Comparison of ENCODE assay signal across 8 cellular contexts in genomic region chr7:100893910-100894763, GRCh38. TPM values are rescaled to one million over a fixed set of nuclear protein-coding genes. Genes with fewer than 3 reads are reported as not detected.
DNase-seq lines count a peak whose midpoint lies in the region; ATAC-seq and TF ChIP-seq lines count a peak whose summit lies in the region.

No MANE protein-coding gene starts in this region.

- no peak for ATAC-seq in CD8-positive, alpha-beta T cell
- no peak for ATAC-seq in GM21528 (IDR thresholded peaks at IDR 0.05; ENCODE audit: low FRiP score, unreplicated experiment)

- H3K27ac Mint-ChIP-seq in CD8-positive, alpha-beta T cell, result no peak overlapping the region
- H3K27ac Mint-ChIP-seq in H9 (no peak overlapping the region), nephron (peak overlapping the region; percentile 45 to 82 (median 76))

- H2BK12ac ChIP-seq in H9 (ENCODE audit: insufficient read length, low read depth, low read length), result no peak overlapping the region

- H4K91ac ChIP-seq in H9 (ENCODE audit: insufficient read length, low read depth, low read length), result no peak overlapping the region

- no peak overlapping the region for H2BK20ac ChIP-seq in H9 (ENCODE audit: low read depth, low read length, poor library complexity, severe bottlenecking)

- H3K36me3 Mint-ChIP-seq in CD8-positive, alpha-beta T cell, result no peaks in the 10 kb centered on the region
- H3K36me3 Mint-ChIP-seq in H9 (ENCODE audit: insufficient read depth in 1 of 3, low read depth in 3 of 3), result no peaks in the 10 kb centered on the region
- H3K36me3 Mint-ChIP-seq in nephron (ENCODE audit: low read depth), result no peaks in the 10 kb centered on the region

- peaks cover 32% of the 10 kb centered on the region for H3K27me3 Mint-ChIP-seq in CD8-positive, alpha-beta T cell (ENCODE audit: low read depth)
- peaks cover 25% of the 10 kb centered on the region for H3K27me3 Mint-ChIP-seq in H9 (ENCODE audit: low read depth)
- peaks cover 29% of the 10 kb centered on the region for H3K27me3 Mint-ChIP-seq in nephron (ENCODE audit: low read depth)

- no peak overlapping the region for H4K8ac ChIP-seq in H9 (replicated peaks; ENCODE audit: insufficient read length, low read depth, low read length)

- H2BK5ac ChIP-seq in H9 (ENCODE audit: insufficient read length, low read length), result no peak overlapping the region

- no peak overlapping the region for H2AFZ ChIP-seq in H9 (ENCODE audit: low read length)

- H4K20me1 ChIP-seq in H9 (ENCODE audit: control insufficient read depth, insufficient read depth, insufficient read length), result no peaks in the 10 kb centered on the region

- no peak for DNase-seq in CD8-positive, alpha-beta T cell
- DNase-seq in H9, result peak; percentile 46
- no peak for DNase-seq in coronary artery (ENCODE audit: low spot score)
- DNase-seq in EL, result no peak
- DNase-seq in uterus, result no peak
- DNase-seq in germinal center (ENCODE audit: low spot score), result no peak

- peaks cover 8% of the 10 kb centered on the region for H3K27me3 ChIP-seq in CD8-positive, alpha-beta T cell (ENCODE audit: insufficient read depth, low read length)
- H3K27me3 ChIP-seq in H9 (ENCODE audit: insufficient read depth, low read length) (peaks cover 7% of the 10 kb centered on the region), uterus (peaks cover 0 to 8% of the 10 kb centered on the region in 2 donors)

- TF ChIP-seq CTCF in CD8-positive, alpha-beta T cell (IDR thresholded peaks at IDR 0.05), result no peak
- TF ChIP-seq CTCF in H9 (conservative IDR thresholded peaks at IDR 0.05), result no peak
- TF ChIP-seq CTCF in coronary artery (IDR thresholded peaks at IDR 0.05), result no peak
- TF ChIP-seq CTCF in nephron (IDR thresholded peaks at IDR 0.05; ENCODE audit: unreplicated experiment in 3 of 3), result no peak
- TF ChIP-seq CTCF in uterus (IDR thresholded peaks at IDR 0.05), result no peak

- no peak overlapping the region for H3K23ac ChIP-seq in H9 (ENCODE audit: insufficient read length, low read depth, low read length)

- POLR2A ChIA-PET in CD8-positive, alpha-beta T cell (lab: Charles Lee), result interaction anchor here (1.2 kb wide), 1 partner anchor 19 kb away, joined by 3 read pairs; the partner anchor contains the start of gene SRRT

- no peak overlapping the region for H3K27ac ChIP-seq in CD8-positive, alpha-beta T cell (ENCODE audit: low read depth, low read length)
- H3K27ac ChIP-seq in H9 (ENCODE audit: insufficient read length, low read depth, low read length), result no peak overlapping the region
- H3K27ac ChIP-seq in coronary artery, result peak overlapping the region in 1 of 2 donors; percentile 22
- H3K27ac ChIP-seq in uterus, result peak overlapping the region in 1 of 2 donors; percentile 66

- H3K9ac ChIP-seq in H9 (ENCODE audit: extremely low read depth, insufficient read length, low read length), result no peak overlapping the region

- H3K79me1 ChIP-seq in H9 (ENCODE audit: insufficient read depth, low read depth, low read length, poor library complexity, severe bottlenecking), result no peaks in the 10 kb centered on the region

- H3K4ac ChIP-seq in H9 (ENCODE audit: low read depth, low read length), result no peak overlapping the region

- H3T11ph ChIP-seq in H9 (ENCODE audit: low read length), result no peak overlapping the region

- H3K4me2 ChIP-seq in H9 (ENCODE audit: insufficient read depth, insufficient read length, low read length), result peak overlapping the region; percentile 33

- no peak overlapping the region for H3K14ac ChIP-seq in H9 (ENCODE audit: insufficient read depth, low read length)

- H3K79me2 ChIP-seq in H9 (ENCODE audit: insufficient read depth, low read length), result no peaks in the 10 kb centered on the region

- H3K9me3 ChIP-seq in CD8-positive, alpha-beta T cell (ENCODE audit: low read length), result no peaks in the 10 kb centered on the region
- H3K9me3 ChIP-seq in H9 (ENCODE audit: control insufficient read depth, low read depth, low read length) (no peaks in the 10 kb centered on the region), uterus (no peaks in the 10 kb centered on the region)

- no peak overlapping the region for H2BK15ac ChIP-seq in H9 (ENCODE audit: low read depth, low read length)

- peaks cover 22% of the 10 kb centered on the region for H3K4me1 ChIP-seq in CD8-positive, alpha-beta T cell (ENCODE audit: insufficient read depth, low read length)
- H3K4me1 ChIP-seq in H9 (ENCODE audit: insufficient read depth, low read length), result peaks cover 2% of the 10 kb centered on the region; the same call in 1 of the 2 replicates
- peaks cover 0 to 21% of the 10 kb centered on the region in 2 donors for H3K4me1 ChIP-seq in uterus

- H2BK120ac ChIP-seq in H9 (ENCODE audit: low read depth, low read length, poor library complexity, severe bottlenecking), result no peak overlapping the region

- peaks cover 32% of the 10 kb centered on the region for H3K23me2 ChIP-seq in H9 (ENCODE audit: insufficient read length, low read depth, low read length, poor library complexity, severe bottlenecking)

- peaks cover 23% of the 10 kb centered on the region for H3K4me1 Mint-ChIP-seq in CD8-positive, alpha-beta T cell (ENCODE audit: low read depth)
- H3K4me1 Mint-ChIP-seq in H9 (peaks cover 24 to 25% of the 10 kb centered on the region in 2 experiments), nephron (peaks cover 29% of the 10 kb centered on the region)

- CTCF ChIA-PET in CD8-positive, alpha-beta T cell (lab: Charles Lee), result interaction anchor here (0.9 to 2.3 kb wide), 9 partner anchors 10 to 183 kb away, joined by 3 to 15 read pairs (median 5); partner anchors contain the start of genes SLC12A9 and SRRT

- H3K4me3 ChIP-seq in CD8-positive, alpha-beta T cell (ENCODE audit: low read depth, low read length), result no peak overlapping the region
- H3K4me3 ChIP-seq in coronary artery (peak overlapping the region; percentile 70), uterus (peak overlapping the region in 1 of 2 donors; percentile 34)

- H3K56ac ChIP-seq in H9 (ENCODE audit: insufficient read length, low read depth, low read length), result no peak overlapping the region

- TF ChIP-seq POLR2A in uterus (IDR thresholded peaks at IDR 0.05), result no peak

- H3K36me3 ChIP-seq in CD8-positive, alpha-beta T cell (ENCODE audit: insufficient read depth, low read length), result no peaks in the 10 kb centered on the region
- H3K36me3 ChIP-seq in uterus, result no peaks in the 10 kb centered on the region

- peak overlapping the region; percentile 47 for H3K4me3 Mint-ChIP-seq in CD8-positive, alpha-beta T cell
- peak overlapping the region; percentile 54 to 57 for H3K4me3 Mint-ChIP-seq in H9
- H3K4me3 Mint-ChIP-seq in nephron, result peak overlapping the region; percentile 84 to 89 (median 86)

- no peak overlapping the region for H4K5ac ChIP-seq in H9 (ENCODE audit: insufficient read length, low read depth, low read length)

- no peak overlapping the region for H3K18ac ChIP-seq in H9 (ENCODE audit: insufficient read length, low read depth, low read length)

- intact Hi-C loops in CD8-positive, alpha-beta T cell (cut with DNase I, micrococcal nuclease), result loop anchor here in 1 of 2 experiments (10.0 kb wide), 1 partner anchor 281 kb away; no protein-coding TSS in a partner anchor
- intact Hi-C loops in uterus (cut with DNase I; ENCODE audit: low total_unique reads), result no loop called here

- no peak overlapping the region for H2AK5ac ChIP-seq in H9 (ENCODE audit: insufficient read length, low read length)

- no CpG with 5 or more reads among the region's 41 CpGs for WGBS in H9 (ENCODE audit: extremely low coverage, insufficient read length, low lambda C conversion rate)

- no peaks in the 10 kb centered on the region for H3K9me3 Mint-ChIP-seq in CD8-positive, alpha-beta T cell
- H3K9me3 Mint-ChIP-seq in H9, result no peaks in the 10 kb centered on the region; a peak in 2 of 5 replicates
- no peaks in the 10 kb centered on the region for H3K9me3 Mint-ChIP-seq in nephron

RNA-seq across cellular contexts. Expression of gene ACHE, which starts 1.6 kb away (rescaled TPM):
- total RNA-seq in CD8-positive, alpha-beta T cell, result 1 to 10 TPM; 7.7 to 9.1 TPM
- 5.7 and 7.0 TPM in 2 replicates for total RNA-seq in H9 (2021)
- 10 to 100 TPM in 3 of 4 donors, 1 to 10 TPM in 1; 6.7 to 55.9 (median 14.5) TPM for total RNA-seq in uterus

RNA-seq across cellular contexts. Expression of gene UFSP1, which starts 4.6 kb away (rescaled TPM):
- total RNA-seq in CD8-positive, alpha-beta T cell, result 1 to 10 TPM; 2.1 TPM
- total RNA-seq in H9 (2021), result 4.3 and 4.6 TPM in 2 replicates
- 1 to 10 TPM in 3 of 4 donors, not detected in 1; 4.8 to 9.7 (median 5.0) TPM for total RNA-seq in uterus

RNA-seq across cellular contexts. Expression of gene SRRT, which starts 19.2 kb away (rescaled TPM):
- 100 to 1,000 TPM; 491 to 496 TPM for total RNA-seq in CD8-positive, alpha-beta T cell
- total RNA-seq in H9 (2021) (373 and 382 TPM in 2 replicates), uterus (100 to 1,000 TPM in 1 of 4 donors, 10 to 100 TPM in 3; 17.1 to 185 (median 41.1) TPM)

RNA-seq across cellular contexts. Expression of gene TRIP6, which starts 26.9 kb away (rescaled TPM):
- 1 to 10 TPM; 3.9 to 4.1 TPM for total RNA-seq in CD8-positive, alpha-beta T cell
- 120 and 122 TPM in 2 replicates for total RNA-seq in H9 (2021)
- total RNA-seq in uterus, result 100 to 1,000 TPM in 1 of 4 donors, 10 to 100 TPM in 3; 26.2 to 105 (median 61.6) TPM

RNA-seq across cellular contexts. Expression of gene SLC12A9, which starts 41.6 kb away (rescaled TPM):
- total RNA-seq in CD8-positive, alpha-beta T cell, result 10 to 100 TPM; 23.4 to 26.6 TPM
- 42.3 and 43.0 TPM in 2 replicates for total RNA-seq in H9 (2021)
- total RNA-seq in uterus, result 10 to 100 TPM in 3 of 4 donors, 1 to 10 TPM in 1; 9.0 to 36.9 (median 25.9) TPM

Comparison
In these comparisons a context has a peak if more than half of its experiments do, and no peak if none do; other contexts are left out.
1. H3K27ac Mint-ChIP-seq: peak in nephron (3 of 3); none in CD8-positive, alpha-beta T cell (single experiment) and H9 (0 of 3).
2. Peak in every context shown above with its lines, with median percentiles within 50 percentile points of each other: H3K4me3 Mint-ChIP-seq.